Comparison of ENCODE assay signal across 11 cellular contexts in genomic region chr5:1930880-1931589, GRCh38. TPM values are rescaled to one million over a fixed set of nuclear protein-coding genes. Genes with fewer than 3 reads are reported as not detected.
DNase-seq lines count a peak whose midpoint lies in the region; ATAC-seq and TF ChIP-seq lines count a peak whose summit lies in the region.
"Had no signal": no experiment of that assay in that cellular context is flagged by ENCODE, and none has a peak within 500 bp of the region (broad histone marks: within the 10 kb centered on the region; RNA-seq: fewer than 3 reads in every experiment).

No MANE protein-coding gene starts in this region.

- no peaks in the 10 kb centered on the region for H3K9me3 Mint-ChIP-seq in natural killer cell treated with Interleukin-12 subunit alpha and Interleukin-12 subunit beta and Interleukin-15 and Interleukin-18, amount 100 ng/mL, for 72 hours
- no peaks in the 10 kb centered on the region for H3K9me3 Mint-ChIP-seq in natural killer cell
- H3K9me3 Mint-ChIP-seq: activated CD4-positive, alpha-beta memory T cell treated with anti-CD3 and anti-CD28 coated beads, Interleukin-2, amount 10 ng/mL, durations not matched to agents 7 days and 5 days; dendritic cell treated with granulocyte-macrophage colony-stimulating factor and Interleukin-4, amounts not matched to agents 40 ng/mL and 50 ng/mL, for 4 days had no signal

- H3K27me3 Mint-ChIP-seq in natural killer cell treated with Interleukin-12 subunit alpha and Interleukin-12 subunit beta and Interleukin-15 and Interleukin-18, amount 100 ng/mL, for 72 hours, result peaks cover 0 to 10% of the 10 kb centered on the region in 2 donors
- H3K27me3 Mint-ChIP-seq in natural killer cell (ENCODE audit: low read depth in 2 of 2), result peaks cover 16% of the 10 kb centered on the region in 2 donors

- no peak overlapping the region for H3K27ac Mint-ChIP-seq in natural killer cell treated with Interleukin-12 subunit alpha and Interleukin-12 subunit beta and Interleukin-15 and Interleukin-18, amount 100 ng/mL, for 72 hours
- H3K27ac Mint-ChIP-seq in natural killer cell, result no peak overlapping the region
- H3K27ac Mint-ChIP-seq: activated CD4-positive, alpha-beta memory T cell treated with anti-CD3 and anti-CD28 coated beads, Interleukin-2, amount 10 ng/mL, durations not matched to agents 7 days and 5 days; dendritic cell treated with granulocyte-macrophage colony-stimulating factor and Interleukin-4, amounts not matched to agents 40 ng/mL and 50 ng/mL, for 4 days had no signal

- H3K79me2 ChIP-seq in PC-9 (ENCODE audit: low read depth), result no peaks in the 10 kb centered on the region

- no peaks in the 10 kb centered on the region for H4K20me1 ChIP-seq in PC-9 (ENCODE audit: insufficient read depth)

- no peak overlapping the region for H2AFZ ChIP-seq in PC-9

- H3K4me3 ChIP-seq in PC-9, result no peak overlapping the region

- BruUV-seq in PC-9 (replicated peaks; lab: Mats Ljungman, UMichigan), result no TSS peak

- no peaks in the 10 kb centered on the region for H3K36me3 ChIP-seq in PC-9 (ENCODE audit: low read depth)

- no peaks in the 10 kb centered on the region for H3K9me2 ChIP-seq in PC-9 (ENCODE audit: insufficient read depth)

- H3K4me2 ChIP-seq in PC-9, result no peak overlapping the region

- DNase-seq in natural killer cell treated with Interleukin-12 subunit alpha and Interleukin-12 subunit beta and Interleukin-15 and Interleukin-18, amount 100 ng/mL, for 72 hours (ENCODE audit: low spot score), result no peak
- DNase-seq in natural killer cell (no peak), left ventricle myocardium superior (peak; percentile 75), omental fat pad (ENCODE audit: low spot score) (no peak), CD1c-positive myeloid dendritic cell (ENCODE audit: extremely low spot score) (no peak), PC-9 (no peak), NCI-H510A treated with DMSO at 0.1 percent for 48 hours (lab: John Stamatoyannopoulos, UW) (no peak)
- DNase-seq: activated CD4-positive, alpha-beta memory T cell treated with anti-CD3 and anti-CD28 coated beads, Interleukin-2, amount 10 ng/mL, durations not matched to agents 7 days and 5 days had no signal

- intact Hi-C loops in natural killer cell (cut with micrococcal nuclease) (no loop called here), left ventricle myocardium superior (cut with micrococcal nuclease) (no loop called here), PC-9 (cut with micrococcal nuclease; ENCODE audit: unreplicated experiment) (no loop called here)

- no peak overlapping the region for H3K4me3 Mint-ChIP-seq in natural killer cell treated with Interleukin-12 subunit alpha and Interleukin-12 subunit beta and Interleukin-15 and Interleukin-18, amount 100 ng/mL, for 72 hours
- H3K4me3 Mint-ChIP-seq in natural killer cell, result no peak overlapping the region
- H3K4me3 Mint-ChIP-seq: activated CD4-positive, alpha-beta memory T cell treated with anti-CD3 and anti-CD28 coated beads, Interleukin-2, amount 10 ng/mL, durations not matched to agents 7 days and 5 days; dendritic cell treated with granulocyte-macrophage colony-stimulating factor and Interleukin-4, amounts not matched to agents 40 ng/mL and 50 ng/mL, for 4 days had no signal

- ATAC-seq in natural killer cell treated with Interleukin-12 subunit alpha and Interleukin-12 subunit beta and Interleukin-15 and Interleukin-18, amount 100 ng/mL, for 72 hours, result peak; percentile 45 to 61
- no peak for ATAC-seq in natural killer cell
- peak; percentile 88 for ATAC-seq in left ventricle myocardium superior
- ATAC-seq in omental fat pad (ENCODE audit: low FRiP score), result peak; percentile 73
- no peak for ATAC-seq in HG02571 (IDR thresholded peaks at IDR 0.05; ENCODE audit: unreplicated experiment)

- peaks cover 5% of the 10 kb centered on the region; the same call in 1 of the 2 replicates for H3K4me1 ChIP-seq in PC-9 (replicated peaks; ENCODE audit: insufficient read depth)

- no peak for TF ChIP-seq CTCF in natural killer cell (IDR thresholded peaks at IDR 0.05)
- TF ChIP-seq CTCF in omental fat pad (IDR thresholded peaks at IDR 0.05), result no peak
- TF ChIP-seq CTCF in PC-9 (conservative IDR thresholded peaks at IDR 0.05), result no peak

- H3K27me3 ChIP-seq in PC-9 (ENCODE audit: insufficient read depth, low read depth), result peaks cover 75% of the 10 kb centered on the region

- H3F3A ChIP-seq in PC-9 (ENCODE audit: insufficient read depth, low read depth), result peaks cover 19% of the 10 kb centered on the region

- POLR2A ChIA-PET in PC-9 (lab: Charles Lee; ENCODE audit: unreplicated experiment), result no interaction called here

- CTCF ChIA-PET in PC-9 (lab: Charles Lee), result no interaction called here

- H3K27ac ChIP-seq in PC-9, result no peak overlapping the region

- H3K4me1 Mint-ChIP-seq in natural killer cell treated with Interleukin-12 subunit alpha and Interleukin-12 subunit beta and Interleukin-15 and Interleukin-18, amount 100 ng/mL, for 72 hours (ENCODE audit: low read depth in 2 of 2), result no peaks in the 10 kb centered on the region
- H3K4me1 Mint-ChIP-seq in natural killer cell, result no peaks in the 10 kb centered on the region
- H3K4me1 Mint-ChIP-seq: activated CD4-positive, alpha-beta memory T cell treated with anti-CD3 and anti-CD28 coated beads, Interleukin-2, amount 10 ng/mL, durations not matched to agents 7 days and 5 days had no signal

- no peaks in the 10 kb centered on the region for H3K36me3 Mint-ChIP-seq in natural killer cell treated with Interleukin-12 subunit alpha and Interleukin-12 subunit beta and Interleukin-15 and Interleukin-18, amount 100 ng/mL, for 72 hours
- H3K36me3 Mint-ChIP-seq in natural killer cell, result no peaks in the 10 kb centered on the region

- peaks cover 11% of the 10 kb centered on the region; the same call in 1 of the 2 replicates for H3K9me3 ChIP-seq in PC-9 (ENCODE audit: insufficient read depth, low read depth)

RNA-seq across cellular contexts. Expression of gene IRX4, which starts 48.3 kb away (rescaled TPM):
- not detected for total RNA-seq in natural killer cell treated with Interleukin-12 subunit alpha and Interleukin-12 subunit beta and Interleukin-15 and Interleukin-18, amount 100 ng/mL, for 72 hours
- total RNA-seq in natural killer cell, result not detected
- total RNA-seq in left ventricle myocardium superior, result 19.6 TPM
- total RNA-seq in omental fat pad, result not detected
- total RNA-seq in PC-9 (2021), result not detected in 2 replicates
- total RNA-seq: activated CD4-positive, alpha-beta memory T cell treated with anti-CD3 and anti-CD28 coated beads, Interleukin-2, amount 10 ng/mL, durations not matched to agents 7 days and 5 days; renal cortical epithelial cell had no signal

Comparison
In these comparisons a context has a peak if more than half of its experiments do, and no peak if none do; other contexts are left out.
1. ATAC-seq: peak in natural killer cell treated with Interleukin-12 subunit alpha and Interleukin-12 subunit beta and Interleukin-15 and Interleukin-18, amount 100 ng/mL, for 72 hours (2 of 2), left ventricle myocardium superior (single experiment) and omental fat pad (single experiment); none in natural killer cell (0 of 3) and HG02571 (single experiment).
2. RNA of gene IRX4, which starts 48.3 kb away (total RNA-seq): 19.6 TPM in left ventricle myocardium superior (single experiment); not detected in natural killer cell treated with Interleukin-12 subunit alpha and Interleukin-12 subunit beta and Interleukin-15 and Interleukin-18, amount 100 ng/mL, for 72 hours, not detected in natural killer cell, not detected in omental fat pad and not detected in PC-9; every median in the first group is over 10 times any median in the second.